Comparison of ENCODE assay signal across 30 cellular contexts in the genomic region with DNA sequence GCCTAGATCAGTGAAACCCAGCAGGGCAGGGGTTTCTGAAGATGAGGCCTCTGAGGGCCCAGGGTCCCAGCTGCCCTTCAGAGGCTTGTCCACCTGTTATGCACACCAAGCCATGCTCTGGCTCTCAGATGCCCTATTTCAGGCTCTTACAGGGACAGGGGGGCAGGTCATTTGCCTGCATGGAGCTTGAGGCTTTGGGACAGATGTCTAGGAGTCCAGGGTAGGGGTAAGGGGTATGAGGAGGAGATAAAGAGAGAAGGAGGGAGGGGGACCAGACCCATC.
"Had no signal": no experiment of that assay in that cellular context is flagged by ENCODE, and none has a peak within 500 bp of the region (broad histone marks: within the 10 kb centered on the region; RNA-seq: fewer than 3 reads in every experiment).

No MANE protein-coding gene starts in this region.

- H3K27me3 Mint-ChIP-seq: naive thymus-derived CD4-positive, alpha-beta T cell; progenitor cell of endocrine pancreas; stimulated activated memory B cell treated with anti-CD40 and anti-IgM and Interleukin-4, amounts not matched to agents 10 μg/mL and 1 μg/mL and 100 μg/mL, for 72 hours; stimulated activated naive CD8-positive, alpha-beta T cell treated with anti-CD3 and anti-CD28 coated beads, Interleukin-15, amount 100 ng/mL, for 72 hours; type B pancreatic cell had no signal

- DNase-seq: naive thymus-derived CD4-positive, alpha-beta T cell; natural killer cell; nucleus accumbens; ovary; psoas muscle; right cardiac atrium; right lobe of liver; small intestine; stimulated activated CD4-positive, alpha-beta T cell treated with anti-CD3 and anti-CD28 coated beads, Interleukin-15, amount 100 ng/mL, for 24 hours; stimulated activated CD4-positive, alpha-beta T cell treated with anti-CD3 and anti-CD28 coated beads, Interleukin-2, amount 100 ng/mL, for 24 hours; stimulated activated CD4-positive, alpha-beta T cell treated with anti-CD3 and anti-CD28 coated beads, Interleukin-2, amount 100 ng/mL, for 48 hours; stimulated activated CD4-positive, alpha-beta T cell treated with anti-CD3 and anti-CD28 coated beads, Interleukin-4, amount 100 ng/mL, for 24 hours; stimulated activated naive CD4-positive, alpha-beta T cell; stimulated activated naive CD8-positive, alpha-beta T cell treated with anti-CD3 and anti-CD28 coated beads, Interleukin-15, amount 100 ng/mL, for 72 hours; stimulated activated naive CD8-positive, alpha-beta T cell treated with anti-CD3 and anti-CD28 coated beads, Interleukin-15, Interleukin-2, amounts not matched to agents 100 U/mL and 50 U/mL, for 24 hours; substantia nigra; testis; tibial artery; transverse colon; upper lobe of right lung; uterus had no signal

- H3K4me2 ChIP-seq: neural progenitor cell had no signal

- H2AFZ ChIP-seq: neural progenitor cell, parathyroid adenoma had no signal

- H3K9ac ChIP-seq: neural progenitor cell, parathyroid adenoma had no signal

- H3K27ac Mint-ChIP-seq: natural killer cell; nephron; neural progenitor cell; stimulated activated memory B cell treated with anti-CD40 and anti-IgM and Interleukin-4, amounts not matched to agents 10 μg/mL and 1 μg/mL and 100 μg/mL, for 72 hours; stimulated activated naive CD8-positive, alpha-beta T cell treated with anti-CD3 and anti-CD28 coated beads, Interleukin-15, amount 100 ng/mL, for 72 hours; type B pancreatic cell had no signal

- H3K27me3 ChIP-seq: ovary, sigmoid colon, suprapubic skin, testis, tibial artery, transverse colon, upper lobe of right lung had no signal

- H3K4me1 ChIP-seq: neural progenitor cell, parathyroid adenoma, psoas muscle, right lobe of liver, testis, upper lobe of right lung, uterus had no signal

- ATAC-seq: naive thymus-derived CD4-positive, alpha-beta T cell; natural killer cell; psoas muscle; right cardiac atrium; right lobe of liver; stimulated activated memory B cell treated with anti-CD40 and anti-IgM and Interleukin-4, amounts not matched to agents 10 μg/mL and 1 μg/mL and 100 μg/mL, for 72 hours; stimulated activated naive CD8-positive, alpha-beta T cell treated with anti-CD3 and anti-CD28 coated beads, Interleukin-15, amount 100 ng/mL, for 72 hours; stimulated activated naive CD8-positive, alpha-beta T cell treated with anti-CD3 and anti-CD28 coated beads, Interleukin-15, Interleukin-2, amounts not matched to agents 100 U/mL and 50 U/mL, for 24 hours; upper lobe of right lung had no signal

- H3K9me3 ChIP-seq: neutrophil, ovary, psoas muscle, right lobe of liver, sigmoid colon, suprapubic skin, testis, tibial artery, transverse colon, upper lobe of right lung, uterus had no signal

- H3K9me3 Mint-ChIP-seq: naive thymus-derived CD4-positive, alpha-beta T cell; natural killer cell; stimulated activated memory B cell treated with anti-CD40 and anti-IgM and Interleukin-4, amounts not matched to agents 10 μg/mL and 1 μg/mL and 100 μg/mL, for 72 hours; stimulated activated naive CD8-positive, alpha-beta T cell treated with anti-CD3 and anti-CD28 coated beads, Interleukin-15, amount 100 ng/mL, for 72 hours; type B pancreatic cell had no signal

- H3K36me3 ChIP-seq: neural progenitor cell, neutrophil, ovary, right lobe of liver, sigmoid colon, suprapubic skin, tibial artery, transverse colon, upper lobe of right lung, uterus had no signal

- H3K4me3 Mint-ChIP-seq: naive thymus-derived CD4-positive, alpha-beta T cell; natural killer cell; nephron; neural progenitor cell; stimulated activated memory B cell treated with anti-CD40 and anti-IgM and Interleukin-4, amounts not matched to agents 10 μg/mL and 1 μg/mL and 100 μg/mL, for 72 hours; stimulated activated naive CD8-positive, alpha-beta T cell treated with anti-CD3 and anti-CD28 coated beads, Interleukin-15, amount 100 ng/mL, for 72 hours; type B pancreatic cell had no signal

- H3K36me3 Mint-ChIP-seq: naive thymus-derived CD4-positive, alpha-beta T cell; natural killer cell; neural progenitor cell; stimulated activated memory B cell treated with anti-CD40 and anti-IgM and Interleukin-4, amounts not matched to agents 10 μg/mL and 1 μg/mL and 100 μg/mL, for 72 hours; type B pancreatic cell had no signal

- H3K27ac ChIP-seq: neural progenitor cell, neutrophil, ovary, parathyroid adenoma, psoas muscle, right lobe of liver, sigmoid colon, suprapubic skin, testis, tibial artery, transverse colon, upper lobe of right lung, uterus had no signal

- H3K4me3 ChIP-seq: neural progenitor cell, ovary, psoas muscle, right lobe of liver, sigmoid colon, suprapubic skin, testis, tibial artery, transverse colon, upper lobe of right lung, uterus had no signal
